Comparison of ENCODE assay signal across 17 cellular contexts in genomic region chr4:95027906-95028618, GRCh38.
DNase-seq lines count a peak whose midpoint lies in the region; ATAC-seq and TF ChIP-seq lines count a peak whose summit lies in the region.
"Had no signal": no experiment of that assay in that cellular context is flagged by ENCODE, and none has a peak within 500 bp of the region (broad histone marks: within the 10 kb centered on the region; RNA-seq: fewer than 3 reads in every experiment).

No MANE protein-coding gene starts in this region.

- no peak overlapping the region for H3K4me3 Mint-ChIP-seq in neural progenitor cell
- H3K4me3 Mint-ChIP-seq: H9, IgD-negative memory B cell had no signal

- H3K36me3 ChIP-seq in neural progenitor cell, result no peaks in the 10 kb centered on the region
- H3K36me3 ChIP-seq in Karpas-422 (ENCODE audit: insufficient read depth, low read length), result no peaks in the 10 kb centered on the region
- H3K36me3 ChIP-seq: BLaER1 had no signal

- H3K27ac ChIP-seq in neural progenitor cell (no peak overlapping the region), Karpas-422 (ENCODE audit: low read length) (no peak overlapping the region)
- H3K27ac ChIP-seq: 22Rv1, BLaER1 had no signal

- H3K9me3 Mint-ChIP-seq in neural progenitor cell, result no peaks in the 10 kb centered on the region
- H3K9me3 Mint-ChIP-seq: H9 had no signal

- H3K9me2 ChIP-seq in Karpas-422 (replicated peaks; ENCODE audit: insufficient read depth, low read length), result no peaks in the 10 kb centered on the region

- H3K27me3 Mint-ChIP-seq in neural progenitor cell (ENCODE audit: insufficient read depth, low read depth), result no peaks in the 10 kb centered on the region
- H3K27me3 Mint-ChIP-seq: IgD-negative memory B cell had no signal

- ATAC-seq in HG03045 (IDR thresholded peaks at IDR 0.05; ENCODE audit: unreplicated experiment), result no peak
- ATAC-seq: SK-N-SH treated with all-trans-retinoic acid at 6 μM for 48 hours had no signal

- no peak overlapping the region for H3K4me3 ChIP-seq in neural progenitor cell
- H3K4me3 ChIP-seq in Karpas-422 (ENCODE audit: low read length), result no peak overlapping the region
- H3K4me3 ChIP-seq: BLaER1 had no signal

- H3K4me1 ChIP-seq in neural progenitor cell (peaks cover 19% of the 10 kb centered on the region), Karpas-422 (ENCODE audit: low read length) (no peaks in the 10 kb centered on the region)
- H3K4me1 ChIP-seq: BLaER1 had no signal

- peak; percentile 43 for DNase-seq in DMS53 (lab: John Stamatoyannopoulos, UW)
- DNase-seq in DMS53 treated with DMSO at 0.1 percent for 48 hours (lab: John Stamatoyannopoulos, UW; ENCODE audit: unreplicated experiment), result no peak
- DNase-seq in NCI-H1417 treated with DMSO at 0.1 percent for 48 hours (lab: John Stamatoyannopoulos, UW), result peak; percentile 83
- DNase-seq in astrocyte of the hippocampus (ENCODE audit: low read depth, low spot score), result peak; percentile 20
- peak; percentile 55 for DNase-seq in neural progenitor cell (ENCODE audit: low spot score)
- no peak for DNase-seq in Karpas-422
- DNase-seq in cardiac septum (ENCODE audit: low spot score), result no peak
- DNase-seq: DMS153, H9, NCI-H2171, NCI-H526 treated with DMSO at 0.1 percent for 48 hours, SHP77 had no signal

- intact Hi-C loops in cardiac septum (cut with DNase I), result no loop called here

- H4K20me1 ChIP-seq in neural progenitor cell (ENCODE audit: low read depth) (no peaks in the 10 kb centered on the region), Karpas-422 (ENCODE audit: insufficient read depth, low read depth, low read length) (no peaks in the 10 kb centered on the region)
- H4K20me1 ChIP-seq: BLaER1 had no signal

- TF ChIP-seq CTCF in neural progenitor cell (IDR thresholded peaks at IDR 0.05), result no peak

- peaks cover 10% of the 10 kb centered on the region for H3F3A ChIP-seq in neural progenitor cell (ENCODE audit: low read depth)

- peaks cover 16% of the 10 kb centered on the region for H3K4me1 Mint-ChIP-seq in neural progenitor cell
- H3K4me1 Mint-ChIP-seq: IgD-negative memory B cell had no signal

- no peak overlapping the region for H3K4me2 ChIP-seq in neural progenitor cell
- no peak overlapping the region for H3K4me2 ChIP-seq in Karpas-422 (ENCODE audit: low read depth, low read length, poor library complexity, severe bottlenecking)
- H3K4me2 ChIP-seq: BLaER1 had no signal

- H3K36me3 Mint-ChIP-seq in neural progenitor cell, result peaks cover 2% of the 10 kb centered on the region
- H3K36me3 Mint-ChIP-seq: IgD-negative memory B cell had no signal

- no peak overlapping the region for H2AFZ ChIP-seq in neural progenitor cell (replicated peaks)
- no peak overlapping the region for H2AFZ ChIP-seq in Karpas-422 (ENCODE audit: low read length)

- no peaks in the 10 kb centered on the region for H3K9me3 ChIP-seq in neural progenitor cell (ENCODE audit: low read depth)
- no peaks in the 10 kb centered on the region for H3K9me3 ChIP-seq in Karpas-422 (ENCODE audit: low read length)
- H3K9me3 ChIP-seq: BLaER1 had no signal

- no peak overlapping the region for H3K27ac Mint-ChIP-seq in neural progenitor cell
- H3K27ac Mint-ChIP-seq: H9, IgD-negative memory B cell had no signal

- no peaks in the 10 kb centered on the region for H3K79me2 ChIP-seq in neural progenitor cell (ENCODE audit: low read depth)
- H3K79me2 ChIP-seq in Karpas-422 (ENCODE audit: low read length), result no peaks in the 10 kb centered on the region

- H3K27me3 ChIP-seq in neural progenitor cell, result no peaks in the 10 kb centered on the region
- H3K27me3 ChIP-seq in Karpas-422 (ENCODE audit: low read length), result no peaks in the 10 kb centered on the region
- H3K27me3 ChIP-seq: BLaER1 had no signal

- no peak overlapping the region for H3K9ac ChIP-seq in neural progenitor cell
- H3K9ac ChIP-seq in Karpas-422 (ENCODE audit: low read length), result no peak overlapping the region
- H3K9ac ChIP-seq: BLaER1 had no signal

Comparison
In these comparisons a context has a peak if more than half of its experiments do, and no peak if none do; other contexts are left out.
1. DNase-seq: peak in DMS53 (single experiment), NCI-H1417 treated with DMSO at 0.1 percent for 48 hours (single experiment), astrocyte of the hippocampus (single experiment) and neural progenitor cell (single experiment); none in DMS53 treated with DMSO at 0.1 percent for 48 hours (single experiment), Karpas-422 (single experiment) and cardiac septum (single experiment).